In genomic region chr11:87454246-87454645, GRCh38 we compare ENCODE assay signal across 12 cellular contexts.
DNase-seq lines count a peak whose midpoint lies in the region; ATAC-seq, FAIRE-seq and TF ChIP-seq lines count a peak whose summit lies in the region.
"Had no signal": no experiment of that assay in that cellular context is flagged by ENCODE, and none has a peak within 500 bp of the region (broad histone marks: within the 10 kb centered on the region; RNA-seq: fewer than 3 reads in every experiment).

No MANE protein-coding gene starts in this region.

- FAIRE-seq in GM12891 (lab: Jason Lieb, UNC), result no peak

- H3K27me3 ChIP-seq in body of pancreas, result no peaks in the 10 kb centered on the region
- H3K27me3 ChIP-seq: testis had no signal

- no peaks in the 10 kb centered on the region for H3K9me3 ChIP-seq in body of pancreas
- H3K9me3 ChIP-seq: testis had no signal

- H3K9me3 Mint-ChIP-seq in activated CD4-positive, alpha-beta T cell treated with anti-CD3 and anti-CD28 coated beads for 36 hours (ENCODE audit: low read depth), result no peaks in the 10 kb centered on the region
- H3K9me3 Mint-ChIP-seq: central memory CD8-positive, alpha-beta T cell had no signal

- CTCF ChIA-PET in activated CD4-positive, alpha-beta T cell treated with anti-CD3 and anti-CD28 coated beads for 36 hours (lab: Charles Lee), result no interaction called here

- no peak overlapping the region for H3K4me3 Mint-ChIP-seq in activated CD4-positive, alpha-beta T cell treated with anti-CD3 and anti-CD28 coated beads for 36 hours
- H3K4me3 Mint-ChIP-seq: central memory CD8-positive, alpha-beta T cell had no signal

- no peak overlapping the region for H3K4me3 ChIP-seq in body of pancreas
- H3K4me3 ChIP-seq: testis had no signal

- no peak overlapping the region for H3K27ac ChIP-seq in body of pancreas
- H3K27ac ChIP-seq: testis had no signal

- POLR2A ChIA-PET in activated CD4-positive, alpha-beta T cell treated with anti-CD3 and anti-CD28 coated beads for 36 hours (lab: Charles Lee), result no interaction called here

- TF ChIP-seq CTCF in body of pancreas (IDR thresholded peaks at IDR 0.05), result no peak

- no peak for TF ChIP-seq POLR2A in GM12891 (IDR thresholded peaks at IDR 0.05; ENCODE audit: low read depth, low read length)
- TF ChIP-seq POLR2A in body of pancreas (IDR thresholded peaks at IDR 0.05), result no peak

- no peaks in the 10 kb centered on the region for H3K36me3 ChIP-seq in body of pancreas (replicated peaks in 1 of 2; ENCODE audit: insufficient read depth in 1 of 2, low read depth in 2 of 2)

- no peak overlapping the region for H3K27ac Mint-ChIP-seq in activated CD4-positive, alpha-beta T cell treated with anti-CD3 and anti-CD28 coated beads for 36 hours

- no peaks in the 10 kb centered on the region for H3K4me1 Mint-ChIP-seq in activated CD4-positive, alpha-beta T cell treated with anti-CD3 and anti-CD28 coated beads for 36 hours
- H3K4me1 Mint-ChIP-seq: central memory CD8-positive, alpha-beta T cell had no signal

- ATAC-seq in GM21447 (IDR thresholded peaks at IDR 0.05; ENCODE audit: unreplicated experiment) (peak; percentile 90), HG03439 (IDR thresholded peaks at IDR 0.05; ENCODE audit: unreplicated experiment) (peak; percentile 81), body of pancreas (no peak)
- no peak for ATAC-seq in activated CD4-positive, alpha-beta T cell treated with anti-CD3 and anti-CD28 coated beads for 36 hours

- H3K4me1 ChIP-seq in body of pancreas, result no peaks in the 10 kb centered on the region
- H3K4me1 ChIP-seq: testis had no signal

- intact Hi-C loops in body of pancreas (cut with DNase I), result no loop called here
- intact Hi-C loops in activated CD4-positive, alpha-beta T cell treated with anti-CD3 and anti-CD28 coated beads for 36 hours (cut with DNase I, micrococcal nuclease), result no loop called here

- DNase-seq in GM12891 (ENCODE audit: insufficient read length, low spot score), result no peak
- DNase-seq in body of pancreas, result peak; percentile 15 to 67 (median 24)
- no peak for DNase-seq in activated CD4-positive, alpha-beta T cell treated with anti-CD3 and anti-CD28 coated beads for 36 hours
- no peak for DNase-seq in activated gamma-delta T cell treated with Interleukin-2 at 50 U/mL for 16 hours
- no peak for DNase-seq in NCI-H187 (lab: John Stamatoyannopoulos, UW)
- no peak for DNase-seq in ureter (ENCODE audit: low spot score)
- DNase-seq: activated CD8-positive, alpha-beta memory T cell treated with anti-CD3 and anti-CD28 coated beads for 24 hours; C1 segment of cervical spinal cord; testis had no signal

- 4 to 7% methylated on average over 1 of the region's 1 CpG for WGBS in body of pancreas, 2 donors

- H3K36me3 Mint-ChIP-seq in activated CD4-positive, alpha-beta T cell treated with anti-CD3 and anti-CD28 coated beads for 36 hours (ENCODE audit: low read depth), result no peaks in the 10 kb centered on the region

- no peaks in the 10 kb centered on the region for H3K27me3 Mint-ChIP-seq in activated CD4-positive, alpha-beta T cell treated with anti-CD3 and anti-CD28 coated beads for 36 hours
- H3K27me3 Mint-ChIP-seq: central memory CD8-positive, alpha-beta T cell had no signal

TF ChIP-seq in GM12891, 5 proteins besides CTCF, POLR2A, EP300 and RAD21:
- TF ChIP-seq SPI1 (IDR thresholded peaks at IDR 0.05; ENCODE audit: low read depth, low read length), result 0 out of 2 replicates have a peak, but pooled peaks have one; percentile 14
- no peak for TF ChIP-seq TAF1 (IDR thresholded peaks at IDR 0.05; ENCODE audit: low read depth, low read length)

Comparison
In these comparisons a context has a peak if more than half of its experiments do, and no peak if none do; other contexts are left out.
1. DNase-seq: peak in body of pancreas (4 of 4); none in GM12891 (single experiment), activated CD4-positive, alpha-beta T cell treated with anti-CD3 and anti-CD28 coated beads for 36 hours (single experiment), activated gamma-delta T cell treated with Interleukin-2 at 50 U/mL for 16 hours (single experiment), NCI-H187 (0 of 2) and ureter (single experiment).
2. ATAC-seq: peak in GM21447 (single experiment) and HG03439 (single experiment); none in body of pancreas (single experiment) and activated CD4-positive, alpha-beta T cell treated with anti-CD3 and anti-CD28 coated beads for 36 hours (single experiment).